In genomic region chr7:157800281-157800680, GRCh38 we compare ENCODE assay signal across 26 cellular contexts.
"Had no signal": no experiment of that assay in that cellular context is flagged by ENCODE, and none has a peak within 500 bp of the region (broad histone marks: within the 10 kb centered on the region; RNA-seq: fewer than 3 reads in every experiment).

No MANE protein-coding gene starts in this region.

- DNase-seq: left colon; left lung; mammary epithelial cell; mesenchymal stem cell; ovary; retina; stimulated activated CD4-positive, alpha-beta T cell treated with anti-CD3 and anti-CD28 coated beads, Interleukin-4, amount 100 ng/mL, for 24 hours; stimulated activated CD8-positive, alpha-beta memory T cell treated with anti-CD3 and anti-CD28 coated beads, Interleukin-4, amount 100 ng/mL, for 48 hours; stimulated activated naive CD4-positive, alpha-beta T cell treated with Interleukin-2 at 50 U/mL for 16 hours; stimulated activated naive CD8-positive, alpha-beta T cell treated with anti-CD3 and anti-CD28 coated beads, Interleukin-15, amount 100 ng/mL, for 72 hours; substantia nigra; testis; thyroid gland; transverse colon; upper lobe of left lung had no signal

- FAIRE-seq: keratinocyte, urothelium cell line had no signal

- H3K27ac Mint-ChIP-seq: stimulated activated memory B cell treated with anti-CD40 and anti-IgM and Interleukin-4, amounts not matched to agents 10 μg/mL and 1 μg/mL and 100 μg/mL, for 72 hours had no signal

- H3K4me1 ChIP-seq: heart left ventricle, left lung, lower lobe of right lung, prostate gland, testis, thyroid gland, transverse colon, upper lobe of left lung had no signal

- H2AFZ ChIP-seq: hepatocyte had no signal

- H3K27me3 ChIP-seq: hepatocyte, ovary, testis, thyroid gland, transverse colon, upper lobe of left lung had no signal

- H3K36me3 ChIP-seq: heart left ventricle, left lung, lower lobe of right lung, ovary, prostate gland, thyroid gland, transverse colon, upper lobe of left lung had no signal

- H3K27ac ChIP-seq: heart left ventricle, hepatocyte, left lung, lower lobe of right lung, ovary, prostate gland, skin epidermis, testis, thyroid gland, transverse colon, upper lobe of left lung had no signal

- H3K79me2 ChIP-seq: hepatocyte had no signal

- H3K36me3 Mint-ChIP-seq: naive thymus-derived CD8-positive, alpha-beta T cell; stimulated activated memory B cell treated with anti-CD40 and anti-IgM and Interleukin-4, amounts not matched to agents 10 μg/mL and 1 μg/mL and 100 μg/mL, for 72 hours had no signal

- H3K27me3 Mint-ChIP-seq: stimulated activated memory B cell treated with anti-CD40 and anti-IgM and Interleukin-4, amounts not matched to agents 10 μg/mL and 1 μg/mL and 100 μg/mL, for 72 hours had no signal

- H3K9me3 Mint-ChIP-seq: stimulated activated naive CD8-positive, alpha-beta T cell treated with anti-CD3 and anti-CD28 coated beads, Interleukin-15, amount 100 ng/mL, for 72 hours had no signal

- H3K4me1 Mint-ChIP-seq: stimulated activated memory B cell treated with anti-CD40 and anti-IgM and Interleukin-4, amounts not matched to agents 10 μg/mL and 1 μg/mL and 100 μg/mL, for 72 hours; stimulated activated naive CD8-positive, alpha-beta T cell treated with anti-CD3 and anti-CD28 coated beads, Interleukin-15, amount 100 ng/mL, for 72 hours had no signal

- H3K4me3 Mint-ChIP-seq: naive thymus-derived CD8-positive, alpha-beta T cell; nephron; neural crest cell; stimulated activated memory B cell treated with anti-CD40 and anti-IgM and Interleukin-4, amounts not matched to agents 10 μg/mL and 1 μg/mL and 100 μg/mL, for 72 hours; stimulated activated naive CD8-positive, alpha-beta T cell treated with anti-CD3 and anti-CD28 coated beads, Interleukin-15, amount 100 ng/mL, for 72 hours had no signal

- H3K4me3 ChIP-seq: heart left ventricle, hepatocyte, left lung, lower lobe of right lung, ovary, prostate gland, skin epidermis, testis, thyroid gland, transverse colon, upper lobe of left lung had no signal

- H3K4me2 ChIP-seq: hepatocyte had no signal

- H3K9me3 ChIP-seq: left lung, lower lobe of right lung, ovary, prostate gland, testis, thyroid gland, transverse colon, upper lobe of left lung had no signal
